8 cellular contexts compared by ENCODE assay signal in genomic region chr12:15789215-15790171, GRCh38. TPM values are rescaled to one million over a fixed set of nuclear protein-coding genes. Genes with fewer than 3 reads are reported as not detected.
DNase-seq lines count a peak whose midpoint lies in the region; ATAC-seq, FAIRE-seq and TF ChIP-seq lines count a peak whose summit lies in the region.

EPS8 (minus strand) TSS chr12:15789388; CDS start chr12:15682951, 106,437 bp downstream.

- H3F3A ChIP-seq in smooth muscle cell (ENCODE audit: low read depth), result no peaks in the 10 kb centered on the region

- peaks cover 22% of the 10 kb centered on the region for H4K20me1 ChIP-seq in smooth muscle cell (ENCODE audit: low read depth)

- CTCF ChIA-PET in A673 (lab: Charles Lee), result interaction anchor here (0.8 kb wide), 1 partner anchor 204 kb away, joined by 4 read pairs; no protein-coding TSS in a partner anchor

- H2AFZ ChIP-seq in smooth muscle cell (ENCODE audit: low read depth), result peak within 1 kb of the TSS; percentile 99

- peak within 1 kb of the TSS; percentile 88 for H3K9ac ChIP-seq in smooth muscle cell (ENCODE audit: low read depth)

- no peaks in the 10 kb centered on the region for H3K36me3 ChIP-seq in A673 (ENCODE audit: insufficient read depth, low read length, poor library complexity, severe bottlenecking)
- H3K36me3 ChIP-seq in bronchial epithelial cell (ENCODE audit: control insufficient read depth, insufficient read depth, low read length), result no peaks in the 10 kb centered on the region
- no peaks in the 10 kb centered on the region for H3K36me3 ChIP-seq in smooth muscle cell (ENCODE audit: low read depth)

- peak; percentile 96 for DNase-seq in A673 (ENCODE audit: low spot score)
- DNase-seq in NCI-H2171 (lab: John Stamatoyannopoulos, UW), result peak; percentile 58
- peak; percentile 64 for DNase-seq in bronchial epithelial cell (ENCODE audit: low read depth)
- DNase-seq in iPS-NIHi7 (ENCODE audit: extremely low spot score), result peak; percentile 93
- peak; percentile 84 for DNase-seq in smooth muscle cell (lab: John Stamatoyannopoulos, UW; ENCODE audit: unreplicated experiment)

- peak within 1 kb of the TSS; percentile 61 for H3K27ac ChIP-seq in A673 (ENCODE audit: low read depth, low read length, poor library complexity, severe bottlenecking)
- peak within 1 kb of the TSS; percentile 61 for H3K27ac ChIP-seq in smooth muscle cell (ENCODE audit: low read depth)

- H3K9me3 ChIP-seq in A673 (ENCODE audit: low read depth, low read length, poor library complexity, severe bottlenecking), result no peaks in the 10 kb centered on the region
- no peaks in the 10 kb centered on the region for H3K9me3 ChIP-seq in smooth muscle cell (replicated peaks; ENCODE audit: low read depth)

- H3K79me2 ChIP-seq in smooth muscle cell (ENCODE audit: low read depth), result peaks cover 45% of the 10 kb centered on the region

- no peak for FAIRE-seq in bronchial epithelial cell (lab: Jason Lieb, UNC)

- POLR2A ChIA-PET in A673 (lab: Charles Lee; ENCODE audit: low non-redundant PET), result interaction anchor here (0.6 kb wide), 2 partner anchors 21 to 211 kb away, joined by 3 read pairs; no protein-coding TSS in a partner anchor

- no TSS peak for BruUV-seq in A673 (replicated peaks; lab: Mats Ljungman, UMichigan)

- TF ChIP-seq CTCF in A673 (conservative IDR thresholded peaks at IDR 0.05; ENCODE audit: low read depth, low read length) (0 out of 2 replicates have a peak, but pooled peaks have one; percentile 13), WI38 (IDR thresholded peaks at IDR 0.05; ENCODE audit: low read depth, low read length) (no peak), bronchial epithelial cell (IDR thresholded peaks at IDR 0.05; ENCODE audit: insufficient read depth, low read length, severe bottlenecking) (peak; percentile 26), smooth muscle cell (IDR thresholded peaks at IDR 0.05; ENCODE audit: borderline replicate concordance, insufficient read depth, poor library complexity, severe bottlenecking) (no peak)

- intact Hi-C loops in A673 (cut with micrococcal nuclease; ENCODE audit: unreplicated experiment), result loop anchor here (5.0 kb wide), 1 partner anchor 197 kb away; no protein-coding TSS in a partner anchor

- peak within 1 kb of the TSS; percentile 95 for H3K4me2 ChIP-seq in smooth muscle cell

- H3K27me3 ChIP-seq in A673 (replicated peaks; ENCODE audit: insufficient read depth, low read depth, low read length, poor library complexity), result no peaks in the 10 kb centered on the region
- no peaks in the 10 kb centered on the region for H3K27me3 ChIP-seq in bronchial epithelial cell (ENCODE audit: control insufficient read depth, insufficient read depth, low read length)
- no peaks in the 10 kb centered on the region for H3K27me3 ChIP-seq in smooth muscle cell (ENCODE audit: low read depth)

- 2% methylated on average over 75 of the region's 85 CpGs for WGBS in smooth muscle cell (ENCODE audit: low lambda C conversion rate)

- peak within 1 kb of the TSS; percentile 67 for H3K4me3 ChIP-seq in A673 (ENCODE audit: low read depth, low read length, poor library complexity, severe bottlenecking)
- H3K4me3 ChIP-seq in WI38 (ENCODE audit: low read depth, low read length), result peak within 1 kb of the TSS; percentile 76
- H3K4me3 ChIP-seq in bronchial epithelial cell (ENCODE audit: low read depth, low read length), result peak within 1 kb of the TSS; percentile 90
- H3K4me3 ChIP-seq in smooth muscle cell, result peak within 1 kb of the TSS; percentile 89

- ATAC-seq in GM18868 (IDR thresholded peaks at IDR 0.05; ENCODE audit: unreplicated experiment), result peak; percentile 91
- peak; percentile 85 for ATAC-seq in HG03097 (IDR thresholded peaks at IDR 0.05; ENCODE audit: low FRiP score, unreplicated experiment)

- H3K4me1 ChIP-seq in A673 (ENCODE audit: insufficient read depth, low read length, poor library complexity, severe bottlenecking) (peaks cover 19% of the 10 kb centered on the region), smooth muscle cell (ENCODE audit: low read depth) (no peaks in the 10 kb centered on the region)

RNA-seq across cellular contexts. Expression of gene EPS8, which starts in this region (rescaled TPM):
- total RNA-seq in A673 (2021) (14.0 and 16.3 TPM in 2 replicates), bronchial epithelial cell (35.3 and 36.1 TPM in 2 replicates), smooth muscle cell (44.1 and 68.3 TPM in 2 replicates)
- 22.9 and 27.5 TPM in 2 replicates for polyA plus RNA-seq in smooth muscle cell

Comparison
In these comparisons a context has a peak if more than half of its experiments do, and no peak if none do; other contexts are left out.
1. Peak in every context shown above with its lines: DNase-seq, ATAC-seq, H3K4me3 ChIP-seq and H3K27ac ChIP-seq.
2. CTCF ChIP-seq: peak in A673 (single experiment) and bronchial epithelial cell (single experiment); none in WI38 (single experiment) and smooth muscle cell (single experiment).